ENCODE assay signal across 8 cellular contexts in genomic region chr14:21748869-21749303, GRCh38.
DNase-seq lines count a peak whose midpoint lies in the region; ATAC-seq, FAIRE-seq and TF ChIP-seq lines count a peak whose summit lies in the region.

No MANE protein-coding gene starts in this region.

- H3K4me1 Mint-ChIP-seq in T-helper 1 cell treated with Interleukin-12 subunit alpha and Interleukin-12 subunit beta and Interleukin-4 antibody, amounts not matched to agents 30 μg/mL and 1 μg/mL, for 36 hours (ENCODE audit: low read depth): no peaks in the 10 kb centered on the region

- H3K27me3 Mint-ChIP-seq in T-helper 1 cell treated with Interleukin-12 subunit alpha and Interleukin-12 subunit beta and Interleukin-4 antibody, amounts not matched to agents 30 μg/mL and 1 μg/mL, for 36 hours (ENCODE audit: low read depth): peaks cover 34% of the 10 kb centered on the region

- H3K4me3 Mint-ChIP-seq in T-helper 1 cell treated with Interleukin-12 subunit alpha and Interleukin-12 subunit beta and Interleukin-4 antibody, amounts not matched to agents 30 μg/mL and 1 μg/mL, for 36 hours: peak overlapping the region; percentile 18

- H3K27ac ChIP-seq in brain microvascular endothelial cell: no peak overlapping the region

- H3K36me3 ChIP-seq in brain microvascular endothelial cell (replicated peaks): no peaks in the 10 kb centered on the region

- H3K27me3 ChIP-seq in brain microvascular endothelial cell (replicated peaks): no peaks in the 10 kb centered on the region

- in situ Hi-C loops in brain microvascular endothelial cell (cut with HindIII; ENCODE audit: low pct_ligation_motif_present, low sequenced_read_pairs): no loop called here

- ATAC-seq in left colon: peak; percentile 75

- TF ChIP-seq POLR2A in GM12891 (IDR thresholded peaks at IDR 0.05; ENCODE audit: low read depth, low read length): no peak

- intact Hi-C loops in left colon (cut with DNase I, micrococcal nuclease): no loop called here

- H3K9me3 Mint-ChIP-seq in T-helper 1 cell treated with Interleukin-12 subunit alpha and Interleukin-12 subunit beta and Interleukin-4 antibody, amounts not matched to agents 30 μg/mL and 1 μg/mL, for 36 hours: no peaks in the 10 kb centered on the region

- peak; percentile 82 for TF ChIP-seq CTCF in brain microvascular endothelial cell (IDR thresholded peaks at IDR 0.05; ENCODE audit: low read depth, low read length, missing control alignments)

- H3K36me3 Mint-ChIP-seq in T-helper 1 cell treated with Interleukin-12 subunit alpha and Interleukin-12 subunit beta and Interleukin-4 antibody, amounts not matched to agents 30 μg/mL and 1 μg/mL, for 36 hours (ENCODE audit: low read depth): no peaks in the 10 kb centered on the region

- DNase-seq in AG08396 (ENCODE audit: low spot score) (peak; percentile 40), GM12891 (ENCODE audit: insufficient read length, low spot score) (no peak), LoVo (ENCODE audit: low spot score) (peak; percentile 39), brain microvascular endothelial cell (peak; percentile 47), left colon (peak in 1 of 2 donors; percentile 59), NCI-H2029 (lab: John Stamatoyannopoulos, UW) (no peak)
- DNase-seq in stimulated activated CD8-positive, alpha-beta memory T cell treated with anti-CD3 and anti-CD28 coated beads, Interleukin-4, amount 100 ng/mL, for 48 hours: peak; percentile 64

- H3K27ac Mint-ChIP-seq in T-helper 1 cell treated with Interleukin-12 subunit alpha and Interleukin-12 subunit beta and Interleukin-4 antibody, amounts not matched to agents 30 μg/mL and 1 μg/mL, for 36 hours: peak overlapping the region; percentile 5

- FAIRE-seq in GM12891 (lab: Jason Lieb, UNC): peak; percentile 74

- H3K4me3 ChIP-seq in brain microvascular endothelial cell (ENCODE audit: low read depth, low read length): no peak overlapping the region

TF ChIP-seq in GM12891, 5 proteins besides CTCF, POLR2A, EP300 and RAD21:
- TF ChIP-seq POU2F2 (IDR thresholded peaks at IDR 0.05; ENCODE audit: low read depth, low read length): no peak

Comparison
In these comparisons a context has a peak if more than half of its experiments do, and no peak if none do; other contexts are left out.
1. DNase-seq: peak in AG08396 (single experiment), LoVo (single experiment), brain microvascular endothelial cell (single experiment) and stimulated activated CD8-positive, alpha-beta memory T cell treated with anti-CD3 and anti-CD28 coated beads, Interleukin-4, amount 100 ng/mL, for 48 hours (single experiment); none in GM12891 (single experiment) and NCI-H2029 (single experiment).